Comparison of ENCODE assay signal across 29 cellular contexts in genomic region chrX:13053171-13053570, GRCh38. TPM values are rescaled to one million over a fixed set of nuclear protein-coding genes. Genes with fewer than 3 reads are reported as not detected.
DNase-seq lines count a peak whose midpoint lies in the region; ATAC-seq and TF ChIP-seq lines count a peak whose summit lies in the region.
"Had no signal": no experiment of that assay in that cellular context is flagged by ENCODE, and none has a peak within 500 bp of the region (broad histone marks: within the 10 kb centered on the region; RNA-seq: fewer than 3 reads in every experiment).

No MANE protein-coding gene starts in this region.

- peak in 1 of 2 donors; percentile 25 for DNase-seq in activated T-cell treated with anti-CD3 and anti-CD28 coated beads, Interleukin-2, amount 50 U/mL, for 72 hours
- DNase-seq in activated T-cell treated with anti-CD3 and anti-CD28 coated beads for 4 hours = no peak
- DNase-seq in GM12865 (ENCODE audit: low read depth) = peak; percentile 66
- DNase-seq in activated B cell treated with CpG ODN at 0.5 μM for 24 hours = no peak
- DNase-seq in stimulated activated effector memory CD8-positive, alpha-beta T cell treated with anti-CD3 and anti-CD28 coated beads, Interleukin-12 subunit alpha, Interleukin-12 subunit beta, amount 100 ng/mL, for 72 hours (ENCODE audit: low spot score in 2 of 2) = no peak
- DNase-seq in progenitor cell of endocrine pancreas (ENCODE audit: low spot score, unreplicated experiment) = no peak
- DNase-seq in SIG-M5 treated with dmso at 0.1 percent for 504 hours (lab: John Stamatoyannopoulos, UW; ENCODE audit: unreplicated experiment) = no peak
- DNase-seq: activated naive CD8-positive, alpha-beta T cell treated with anti-CD3 and anti-CD28 coated beads, Interleukin-2, amount 10 ng/mL, durations not matched to agents 7 days and 5 days; activated T-cell treated with anti-CD3 and anti-CD28 coated beads, Interleukin-2, amount 50 U/mL, for 1 hour; C1 segment of cervical spinal cord; central memory CD4-positive, alpha-beta T cell; HFFc6; midbrain; NCI-H1092; NCI-H2029 treated with DMSO at 0.1 percent for 48 hours; NCI-H446; NCI-H82; OCI-M1; retina; small intestine; stimulated activated CD4-positive, alpha-beta T cell treated with anti-CD3 and anti-CD28 coated beads, Interleukin-2, amount 100 ng/mL, for 24 hours; uterus had no signal

- peaks cover 68% of the 10 kb centered on the region for H3K4me1 Mint-ChIP-seq in activated T-cell treated with anti-CD3 and anti-CD28 coated beads, Interleukin-2, amount 50 U/mL, for 72 hours (ENCODE audit: low read depth)
- H3K4me1 Mint-ChIP-seq in activated B cell treated with CpG ODN at 0.5 μM for 24 hours (peaks cover 50% of the 10 kb centered on the region), progenitor cell of endocrine pancreas (ENCODE audit: low read depth) (no peaks in the 10 kb centered on the region)
- H3K4me1 Mint-ChIP-seq in stimulated activated effector memory CD8-positive, alpha-beta T cell treated with anti-CD3 and anti-CD28 coated beads, Interleukin-12 subunit alpha, Interleukin-12 subunit beta, amount 100 ng/mL, for 72 hours = peaks cover 28% of the 10 kb centered on the region

- TF ChIP-seq CTCF in GM12865 (IDR thresholded peaks at IDR 0.05; ENCODE audit: insufficient read depth, low read depth, low read length, missing control alignments) = no peak
- TF ChIP-seq CTCF in activated B cell treated with CpG ODN at 0.5 μM for 24 hours (IDR thresholded peaks at IDR 0.05) = no peak
- TF ChIP-seq CTCF in progenitor cell of endocrine pancreas (IDR thresholded peaks at IDR 0.05; ENCODE audit: unreplicated experiment) = no peak

- peak overlapping the region in 1 of 2 donors; percentile 20 for H3K4me3 Mint-ChIP-seq in activated T-cell treated with anti-CD3 and anti-CD28 coated beads, Interleukin-2, amount 50 U/mL, for 72 hours
- H3K4me3 Mint-ChIP-seq in activated B cell treated with CpG ODN at 0.5 μM for 24 hours = no peak overlapping the region
- no peak overlapping the region for H3K4me3 Mint-ChIP-seq in stimulated activated effector memory CD8-positive, alpha-beta T cell treated with anti-CD3 and anti-CD28 coated beads, Interleukin-12 subunit alpha, Interleukin-12 subunit beta, amount 100 ng/mL, for 72 hours
- no peak overlapping the region for H3K4me3 Mint-ChIP-seq in progenitor cell of endocrine pancreas (ENCODE audit: low read depth)
- H3K4me3 Mint-ChIP-seq: activated naive CD8-positive, alpha-beta T cell treated with anti-CD3 and anti-CD28 coated beads, Interleukin-2, amount 10 ng/mL, durations not matched to agents 7 days and 5 days; dendritic cell treated with granulocyte-macrophage colony-stimulating factor and Interleukin-4, amounts not matched to agents 40 ng/mL and 50 ng/mL, for 4 days; HFFc6; natural killer cell treated with Interleukin-12 subunit alpha and Interleukin-12 subunit beta and Interleukin-15 and Interleukin-18, amount 100 ng/mL, for 72 hours had no signal

- H3K4me3 ChIP-seq in GM12865 (ENCODE audit: low read depth, low read length) = no peak overlapping the region
- H3K4me3 ChIP-seq: thoracic aorta, uterus had no signal

- peaks cover 0 to 12% of the 10 kb centered on the region in 2 donors for H3K9me3 Mint-ChIP-seq in activated T-cell treated with anti-CD3 and anti-CD28 coated beads, Interleukin-2, amount 50 U/mL, for 72 hours
- H3K9me3 Mint-ChIP-seq in activated B cell treated with CpG ODN at 0.5 μM for 24 hours (no peaks in the 10 kb centered on the region), progenitor cell of endocrine pancreas (ENCODE audit: low read depth) (peaks cover 28% of the 10 kb centered on the region)
- H3K9me3 Mint-ChIP-seq in stimulated activated effector memory CD8-positive, alpha-beta T cell treated with anti-CD3 and anti-CD28 coated beads, Interleukin-12 subunit alpha, Interleukin-12 subunit beta, amount 100 ng/mL, for 72 hours = peaks cover 5% of the 10 kb centered on the region
- H3K9me3 Mint-ChIP-seq: activated naive CD8-positive, alpha-beta T cell treated with anti-CD3 and anti-CD28 coated beads, Interleukin-2, amount 10 ng/mL, durations not matched to agents 7 days and 5 days; HFFc6; IgD-negative memory B cell had no signal

- POLR2A ChIA-PET in activated B cell treated with CpG ODN at 0.5 μM for 24 hours (lab: Charles Lee) = interaction anchor here (0.9 to 1.8 kb wide), 3 partner anchors 39 to 97 kb away, joined by 3 to 5 read pairs (median 3); partner anchors contain the start of gene TMSB4X

- CTCF ChIA-PET in activated B cell treated with CpG ODN at 0.5 μM for 24 hours (lab: Charles Lee) = interaction anchor here (0.8 kb wide), 1 partner anchor 51 kb away, joined by 3 read pairs; no protein-coding TSS in a partner anchor

- H3K27ac Mint-ChIP-seq in activated T-cell treated with anti-CD3 and anti-CD28 coated beads, Interleukin-2, amount 50 U/mL, for 72 hours = peak overlapping the region; percentile 85
- peak overlapping the region; percentile 66 for H3K27ac Mint-ChIP-seq in activated B cell treated with CpG ODN at 0.5 μM for 24 hours
- H3K27ac Mint-ChIP-seq in stimulated activated effector memory CD8-positive, alpha-beta T cell treated with anti-CD3 and anti-CD28 coated beads, Interleukin-12 subunit alpha, Interleukin-12 subunit beta, amount 100 ng/mL, for 72 hours = no peak overlapping the region
- no peak overlapping the region for H3K27ac Mint-ChIP-seq in progenitor cell of endocrine pancreas
- H3K27ac Mint-ChIP-seq: HFFc6 had no signal

- intact Hi-C loops in activated B cell treated with CpG ODN at 0.5 μM for 24 hours (cut with micrococcal nuclease) = no loop called here

- H3K27me3 Mint-ChIP-seq in activated T-cell treated with anti-CD3 and anti-CD28 coated beads, Interleukin-2, amount 50 U/mL, for 72 hours (ENCODE audit: low read depth) = peaks cover 20% of the 10 kb centered on the region
- H3K27me3 Mint-ChIP-seq in activated B cell treated with CpG ODN at 0.5 μM for 24 hours = no peaks in the 10 kb centered on the region
- no peaks in the 10 kb centered on the region for H3K27me3 Mint-ChIP-seq in progenitor cell of endocrine pancreas
- H3K27me3 Mint-ChIP-seq: activated naive CD8-positive, alpha-beta T cell treated with anti-CD3 and anti-CD28 coated beads, Interleukin-2, amount 10 ng/mL, durations not matched to agents 7 days and 5 days; dendritic cell treated with granulocyte-macrophage colony-stimulating factor and Interleukin-4, amounts not matched to agents 40 ng/mL and 50 ng/mL, for 4 days had no signal

- ATAC-seq in activated T-cell treated with anti-CD3 and anti-CD28 coated beads, Interleukin-2, amount 50 U/mL, for 72 hours (replicated peaks in 1 of 2) = peak; percentile 49 to 50
- ATAC-seq in activated B cell treated with CpG ODN at 0.5 μM for 24 hours (ENCODE audit: low read depth) = no peak
- peak; percentile 63 for ATAC-seq in stimulated activated effector memory CD8-positive, alpha-beta T cell treated with anti-CD3 and anti-CD28 coated beads, Interleukin-12 subunit alpha, Interleukin-12 subunit beta, amount 100 ng/mL, for 72 hours
- ATAC-seq: natural killer cell treated with Interleukin-12 subunit alpha and Interleukin-12 subunit beta and Interleukin-15 and Interleukin-18, amount 100 ng/mL, for 72 hours had no signal

- H3K36me3 Mint-ChIP-seq in activated T-cell treated with anti-CD3 and anti-CD28 coated beads, Interleukin-2, amount 50 U/mL, for 72 hours (ENCODE audit: insufficient read depth in 2 of 2) = peaks cover 9 to 11% of the 10 kb centered on the region in 2 donors
- no peaks in the 10 kb centered on the region for H3K36me3 Mint-ChIP-seq in activated B cell treated with CpG ODN at 0.5 μM for 24 hours (ENCODE audit: low read depth)
- no peaks in the 10 kb centered on the region for H3K36me3 Mint-ChIP-seq in stimulated activated effector memory CD8-positive, alpha-beta T cell treated with anti-CD3 and anti-CD28 coated beads, Interleukin-12 subunit alpha, Interleukin-12 subunit beta, amount 100 ng/mL, for 72 hours
- H3K36me3 Mint-ChIP-seq in progenitor cell of endocrine pancreas (ENCODE audit: insufficient read depth) = peaks cover 4% of the 10 kb centered on the region

RNA-seq across cellular contexts. Expression of gene FAM9C, which starts 8.8 kb away (rescaled TPM):
- total RNA-seq in activated T-cell treated with anti-CD3 and anti-CD28 coated beads, Interleukin-2, amount 50 U/mL, for 72 hours = under 1 TPM in 1 of 2 donors, not detected in 1; 0.09 TPM
- total RNA-seq in activated B cell treated with CpG ODN at 0.5 μM for 24 hours = not detected in 2 replicates
- total RNA-seq in progenitor cell of endocrine pancreas = not detected in 2 replicates
- total RNA-seq: activated naive CD8-positive, alpha-beta T cell treated with anti-CD3 and anti-CD28 coated beads, Interleukin-2, amount 10 ng/mL, durations not matched to agents 7 days and 5 days; glomerular endothelial cell; HFFc6; liver; natural killer cell treated with Interleukin-12 subunit alpha and Interleukin-12 subunit beta and Interleukin-15 and Interleukin-18, amount 100 ng/mL, for 72 hours; osteocyte; thoracic aorta had no signal

Comparison
In these comparisons a context has a peak if more than half of its experiments do, and no peak if none do; other contexts are left out.
1. H3K27ac Mint-ChIP-seq: peak in activated T-cell treated with anti-CD3 and anti-CD28 coated beads, Interleukin-2, amount 50 U/mL, for 72 hours (single experiment) and activated B cell treated with CpG ODN at 0.5 μM for 24 hours (single experiment); none in stimulated activated effector memory CD8-positive, alpha-beta T cell treated with anti-CD3 and anti-CD28 coated beads, Interleukin-12 subunit alpha, Interleukin-12 subunit beta, amount 100 ng/mL, for 72 hours (single experiment) and progenitor cell of endocrine pancreas (single experiment).